1 cellular context compared by ENCODE assay signal in the genomic region with DNA sequence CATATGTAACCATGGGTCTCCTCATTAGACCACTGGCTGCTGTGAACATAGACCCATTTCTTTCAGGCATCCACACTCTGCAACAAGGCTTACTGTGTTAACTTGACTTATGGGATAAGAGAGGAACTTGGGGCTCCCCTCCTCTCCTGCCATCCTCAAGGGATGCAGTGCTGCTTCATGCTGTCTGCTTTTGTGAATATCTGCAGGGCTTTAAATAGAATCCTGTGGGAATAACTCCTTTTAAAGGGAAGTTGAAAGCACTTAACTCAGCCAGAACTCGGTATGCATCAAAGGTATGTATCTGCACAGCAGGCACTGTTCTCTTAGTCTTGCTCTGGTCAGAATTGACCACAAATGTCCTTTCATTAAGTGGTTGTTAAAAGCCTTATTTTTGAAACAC.
TF ChIP-seq lines count a peak whose summit lies in the region.

No MANE protein-coding gene starts in this region.

TF ChIP-seq in WTC11, 78 proteins besides CTCF, POLR2A, EP300 and RAD21 (continued from another document):
- TF ChIP-seq, protein P1, sequence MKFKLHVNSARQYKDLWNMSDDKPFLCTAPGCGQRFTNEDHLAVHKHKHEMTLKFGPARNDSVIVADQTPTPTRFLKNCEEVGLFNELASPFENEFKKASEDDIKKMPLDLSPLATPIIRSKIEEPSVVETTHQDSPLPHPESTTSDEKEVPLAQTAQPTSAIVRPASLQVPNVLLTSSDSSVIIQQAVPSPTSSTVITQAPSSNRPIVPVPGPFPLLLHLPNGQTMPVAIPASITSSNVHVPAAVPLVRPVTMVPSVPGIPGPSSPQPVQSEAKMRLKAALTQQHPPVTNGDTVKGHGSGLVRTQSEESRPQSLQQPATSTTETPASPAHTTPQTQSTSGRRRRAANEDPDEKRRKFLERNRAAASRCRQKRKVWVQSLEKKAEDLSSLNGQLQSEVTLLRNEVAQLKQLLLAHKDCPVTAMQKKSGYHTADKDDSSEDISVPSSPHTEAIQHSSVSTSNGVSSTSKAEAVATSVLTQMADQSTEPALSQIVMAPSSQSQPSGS (CRISPR knock-in tag; IDR thresholded peaks at IDR 0.05; ENCODE audit: borderline replicate concordance, low read depth) = no peak
- TF ChIP-seq ZNF232 (CRISPR knock-in tag; IDR thresholded peaks at IDR 0.05) (no peak), EMX1 (CRISPR knock-in tag; IDR thresholded peaks at IDR 0.05) (no peak), GRHL2 (CRISPR knock-in tag; IDR thresholded peaks at IDR 0.05; ENCODE audit: insufficient replicate concordance, severe bottlenecking) (no peak)
- TF ChIP-seq, protein P2, sequence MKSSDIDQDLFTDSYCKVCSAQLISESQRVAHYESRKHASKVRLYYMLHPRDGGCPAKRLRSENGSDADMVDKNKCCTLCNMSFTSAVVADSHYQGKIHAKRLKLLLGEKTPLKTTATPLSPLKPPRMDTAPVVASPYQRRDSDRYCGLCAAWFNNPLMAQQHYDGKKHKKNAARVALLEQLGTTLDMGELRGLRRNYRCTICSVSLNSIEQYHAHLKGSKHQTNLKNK (CRISPR knock-in tag; IDR thresholded peaks at IDR 0.05) = no peak
- TF ChIP-seq, protein P3, sequence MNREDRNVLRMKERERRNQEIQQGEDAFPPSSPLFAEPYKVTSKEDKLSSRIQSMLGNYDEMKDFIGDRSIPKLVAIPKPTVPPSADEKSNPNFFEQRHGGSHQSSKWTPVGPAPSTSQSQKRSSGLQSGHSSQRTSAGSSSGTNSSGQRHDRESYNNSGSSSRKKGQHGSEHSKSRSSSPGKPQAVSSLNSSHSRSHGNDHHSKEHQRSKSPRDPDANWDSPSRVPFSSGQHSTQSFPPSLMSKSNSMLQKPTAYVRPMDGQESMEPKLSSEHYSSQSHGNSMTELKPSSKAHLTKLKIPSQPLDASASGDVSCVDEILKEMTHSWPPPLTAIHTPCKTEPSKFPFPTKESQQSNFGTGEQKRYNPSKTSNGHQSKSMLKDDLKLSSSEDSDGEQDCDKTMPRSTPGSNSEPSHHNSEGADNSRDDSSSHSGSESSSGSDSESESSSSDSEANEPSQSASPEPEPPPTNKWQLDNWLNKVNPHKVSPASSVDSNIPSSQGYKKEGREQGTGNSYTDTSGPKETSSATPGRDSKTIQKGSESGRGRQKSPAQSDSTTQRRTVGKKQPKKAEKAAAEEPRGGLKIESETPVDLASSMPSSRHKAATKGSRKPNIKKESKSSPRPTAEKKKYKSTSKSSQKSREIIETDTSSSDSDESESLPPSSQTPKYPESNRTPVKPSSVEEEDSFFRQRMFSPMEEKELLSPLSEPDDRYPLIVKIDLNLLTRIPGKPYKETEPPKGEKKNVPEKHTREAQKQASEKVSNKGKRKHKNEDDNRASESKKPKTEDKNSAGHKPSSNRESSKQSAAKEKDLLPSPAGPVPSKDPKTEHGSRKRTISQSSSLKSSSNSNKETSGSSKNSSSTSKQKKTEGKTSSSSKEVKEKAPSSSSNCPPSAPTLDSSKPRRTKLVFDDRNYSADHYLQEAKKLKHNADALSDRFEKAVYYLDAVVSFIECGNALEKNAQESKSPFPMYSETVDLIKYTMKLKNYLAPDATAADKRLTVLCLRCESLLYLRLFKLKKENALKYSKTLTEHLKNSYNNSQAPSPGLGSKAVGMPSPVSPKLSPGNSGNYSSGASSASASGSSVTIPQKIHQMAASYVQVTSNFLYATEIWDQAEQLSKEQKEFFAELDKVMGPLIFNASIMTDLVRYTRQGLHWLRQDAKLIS (CRISPR knock-in tag; IDR thresholded peaks at IDR 0.05; ENCODE audit: borderline replicate concordance) = no peak
- TF ChIP-seq, protein P4, sequence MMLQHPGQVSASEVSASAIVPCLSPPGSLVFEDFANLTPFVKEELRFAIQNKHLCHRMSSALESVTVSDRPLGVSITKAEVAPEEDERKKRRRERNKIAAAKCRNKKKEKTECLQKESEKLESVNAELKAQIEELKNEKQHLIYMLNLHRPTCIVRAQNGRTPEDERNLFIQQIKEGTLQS (CRISPR knock-in tag; conservative IDR thresholded peaks at IDR 0.05) = no peak
- TF ChIP-seq, protein P5, sequence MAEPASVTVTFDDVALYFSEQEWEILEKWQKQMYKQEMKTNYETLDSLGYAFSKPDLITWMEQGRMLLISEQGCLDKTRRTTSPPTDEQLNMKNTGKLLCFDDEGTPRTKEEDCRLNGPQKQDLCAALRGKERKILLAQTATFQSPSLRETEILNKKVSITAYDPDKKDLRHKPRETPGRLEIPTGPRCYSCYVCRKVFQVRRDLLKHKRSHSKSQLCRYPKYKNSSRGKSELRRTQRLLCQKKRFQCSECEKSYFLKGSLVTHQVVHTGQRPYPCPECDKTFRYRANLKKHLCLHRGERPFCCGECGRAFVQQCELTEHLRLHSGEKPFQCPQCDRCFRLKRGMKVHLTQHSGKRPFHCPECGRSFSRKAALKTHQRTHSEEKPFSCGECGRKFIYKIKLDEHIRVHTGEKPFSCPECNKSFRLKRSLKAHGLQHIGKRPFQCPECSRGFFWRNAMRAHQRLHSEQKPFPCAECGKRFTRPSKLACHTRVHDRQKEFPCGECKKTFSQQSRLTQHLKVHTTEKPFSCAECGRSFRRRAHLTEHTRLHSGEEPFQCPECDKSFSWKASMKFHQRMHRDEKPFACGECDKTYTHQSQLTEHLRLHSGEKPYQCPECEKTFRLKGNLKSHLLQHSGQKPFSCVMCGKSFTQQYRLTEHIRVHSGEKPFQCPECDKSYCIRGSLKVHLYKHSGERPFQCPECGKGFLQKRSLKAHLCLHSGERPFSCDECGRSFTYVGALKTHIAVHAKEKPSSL (CRISPR knock-in tag; conservative IDR thresholded peaks at IDR 0.05) = no peak
